Comparison of ENCODE assay signal across 8 cellular contexts in the genomic region with DNA sequence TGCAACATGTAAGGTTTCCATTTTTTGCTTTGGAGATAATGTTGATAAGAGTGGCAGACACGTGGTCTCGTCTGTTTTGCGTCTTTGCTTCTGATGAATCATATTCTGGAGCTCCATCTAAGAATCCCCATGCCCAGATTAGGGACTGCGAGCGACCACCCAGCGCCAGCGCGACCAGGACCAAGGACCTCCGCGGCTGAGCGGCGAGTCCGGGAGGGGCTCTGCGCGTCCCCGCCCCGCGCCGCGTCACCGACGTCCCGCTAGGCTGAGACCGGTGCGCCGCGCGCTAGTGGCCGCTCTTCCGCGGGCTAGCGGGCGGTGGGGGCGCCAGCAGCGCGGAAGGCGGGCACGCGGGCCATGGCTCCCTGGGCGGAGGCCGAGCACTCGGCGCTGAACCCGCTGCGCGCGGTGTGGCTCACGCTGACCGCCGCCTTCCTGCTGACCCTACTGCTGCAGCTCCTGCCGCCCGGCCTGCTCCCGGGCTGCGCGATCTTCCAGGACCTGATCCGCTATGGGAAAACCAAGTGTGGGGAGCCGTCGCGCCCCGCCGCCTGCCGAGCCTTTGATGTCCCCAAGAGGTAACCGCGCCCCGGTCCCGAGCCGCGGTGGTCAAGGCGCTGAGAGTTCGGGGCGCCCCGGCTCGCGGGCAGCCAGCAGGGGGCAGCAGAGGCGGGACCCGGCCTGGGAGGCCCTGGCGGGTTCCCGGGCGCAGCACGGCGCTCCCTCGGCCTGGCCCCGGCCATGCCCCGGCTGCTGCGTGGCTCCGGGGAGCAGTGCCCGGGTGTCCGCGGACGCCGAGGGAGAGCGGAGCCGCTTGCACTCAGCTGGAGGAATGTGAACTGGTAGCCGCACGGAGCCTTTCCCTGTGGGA. TPM values are rescaled to one million over a fixed set of nuclear protein-coding genes. Genes with fewer than 3 reads are reported as not detected.
DNase-seq lines count a peak whose midpoint lies in the region; ATAC-seq and TF ChIP-seq lines count a peak whose summit lies in the region.

A gene (plus strand): TSS at position 263 of the 871 bp plus-strand sequence. CDS start 95 bp downstream, at position 358.

- no peaks in the 10 kb centered on the region for H3K79me2 ChIP-seq in mammary epithelial cell (ENCODE audit: insufficient read depth, low read length)

- DNase-seq in AG04450 (ENCODE audit: low read depth, low spot score) (no peak), NCI-H2171 (lab: John Stamatoyannopoulos, UW) (peak; percentile 51), WERI-Rb-1 (peak; percentile 86), mammary epithelial cell (peak; percentile 73), immature natural killer cell (peak; percentile 81 to 86 (median 81))
- DNase-seq in stimulated activated CD4-positive, alpha-beta T cell treated with anti-CD3 and anti-CD28 coated beads, Interleukin-12 subunit alpha, Interleukin-12 subunit beta, amount 100 ng/mL, for 24 hours (ENCODE audit: low read depth in 2 of 2): peak; percentile 74 to 84

- TF ChIP-seq POLR2A in GM18526 (IDR thresholded peaks at IDR 0.05; ENCODE audit: extremely low read depth, insufficient read length): peak; percentile 67

- POLR2A ChIA-PET in AG04450 (lab: Yijun Ruan, JAX): interaction anchor here (1.3 kb wide), 1 partner anchor 49 kb away, joined by 7 read pairs; a partner anchor contains a TSS

- H3K9me3 Mint-ChIP-seq in immature natural killer cell: no peaks in the 10 kb centered on the region

- TF ChIP-seq CTCF in AG04450 (IDR thresholded peaks at IDR 0.05; ENCODE audit: low read depth, low read length) (peak; percentile 70), WERI-Rb-1 (IDR thresholded peaks at IDR 0.05; ENCODE audit: low read depth, low read length) (peak; percentile 83), mammary epithelial cell (conservative IDR thresholded peaks at IDR 0.05 in 1 of 2, IDR thresholded peaks at IDR 0.05 in 1 of 2; ENCODE audit: extremely low read depth in 1 of 2, insufficient read depth in 1 of 2, low read depth in 1 of 2, low read length in 2 of 2) (peak; percentile 53 to 80)

- no TSS peak for BruUV-seq in mammary epithelial cell (replicated peaks; lab: Mats Ljungman, UMichigan)

- dilution Hi-C loops in mammary epithelial cell (cut with HindIII; ENCODE audit: low sequenced_read_pairs): no loop called here

- peak; percentile 69 for ATAC-seq in HG03060 (IDR thresholded peaks at IDR 0.05; ENCODE audit: low read depth, unreplicated experiment)

- H3K27ac Mint-ChIP-seq in immature natural killer cell: peak within 1 kb of the TSS; percentile 15 to 91 (median 88)

- H3K9ac ChIP-seq in mammary epithelial cell (ENCODE audit: insufficient read depth, low read length): peak within 1 kb of the TSS; percentile 81

- no peaks in the 10 kb centered on the region for H3K36me3 ChIP-seq in WERI-Rb-1
- no peaks in the 10 kb centered on the region for H3K36me3 ChIP-seq in mammary epithelial cell (ENCODE audit: insufficient read depth, low read length)

- H3K27ac ChIP-seq in AG04450 (ENCODE audit: low read depth, low read length): peak within 1 kb of the TSS; percentile 69
- peak within 1 kb of the TSS; percentile 90 for H3K27ac ChIP-seq in WERI-Rb-1
- H3K27ac ChIP-seq in mammary epithelial cell (ENCODE audit: insufficient read depth, low read depth, low read length): peak within 1 kb of the TSS; percentile 59

- H3K36me3 Mint-ChIP-seq in immature natural killer cell: no peaks in the 10 kb centered on the region

- peak within 1 kb of the TSS; percentile 99 for H3K4me2 ChIP-seq in mammary epithelial cell (ENCODE audit: insufficient read depth, low read depth, low read length)

- H3K4me1 Mint-ChIP-seq in immature natural killer cell: peaks cover 12 to 19% of the 10 kb centered on the region in 2 donors

- H3K9me3 ChIP-seq in AG04450 (ENCODE audit: control insufficient read depth, insufficient read depth, low read length) (no peaks in the 10 kb centered on the region), WERI-Rb-1 (ENCODE audit: severe bottlenecking) (no peaks in the 10 kb centered on the region), mammary epithelial cell (replicated peaks; ENCODE audit: insufficient read depth, low read length) (no peaks in the 10 kb centered on the region)

- H2AFZ ChIP-seq in mammary epithelial cell (ENCODE audit: low read depth, low read length): peak within 1 kb of the TSS; percentile 100

- H3K27me3 ChIP-seq in AG04450 (ENCODE audit: control insufficient read depth, insufficient read depth, low read length): no peaks in the 10 kb centered on the region
- H3K27me3 ChIP-seq in WERI-Rb-1 (ENCODE audit: insufficient read depth, low read depth, severe bottlenecking): no peaks in the 10 kb centered on the region
- no peaks in the 10 kb centered on the region for H3K27me3 ChIP-seq in mammary epithelial cell (ENCODE audit: insufficient read depth, low read length)

- CTCF ChIA-PET in AG04450 (lab: Charles Lee): interaction anchor here (0.6 to 3.2 kb wide), 71 partner anchors 8 to 963 kb away, joined by 3 to 53 read pairs (median 4); a partner anchor contains a TSS
- CTCF ChIA-PET in mammary epithelial cell (lab: Charles Lee; ENCODE audit: low non-redundant PET): interaction anchor here (0.6 to 1.5 kb wide), 4 partner anchors 198 to 410 kb away, joined by 3 to 10 read pairs (median 8); no protein-coding TSS in a partner anchor

- in situ Hi-C loops in mammary epithelial cell (cut with MboI; ENCODE audit: low sequenced_read_pairs in 2 of 2): no loop called here

- H4K20me1 ChIP-seq in mammary epithelial cell (ENCODE audit: insufficient read depth, low read length): no peaks in the 10 kb centered on the region

- H3K4me1 ChIP-seq in mammary epithelial cell (ENCODE audit: insufficient read depth, low read length): peaks cover 9% of the 10 kb centered on the region

- peak within 1 kb of the TSS; percentile 86 to 92 (median 87) for H3K4me3 Mint-ChIP-seq in immature natural killer cell

- WGBS in mammary epithelial cell (ENCODE audit: low coverage, missing lambda C conversion rate): 3% methylated on average over 24 of the region's 95 CpGs

- peak within 1 kb of the TSS; percentile 71 for H3K4me3 ChIP-seq in AG04450 (ENCODE audit: low read depth, low read length)
- peak within 1 kb of the TSS; percentile 49 for H3K4me3 ChIP-seq in WERI-Rb-1 (ENCODE audit: low read depth, low read length)
- peak within 1 kb of the TSS; percentile 78 to 97 (median 81) for H3K4me3 ChIP-seq in mammary epithelial cell (replicated peaks in 1 of 3; ENCODE audit: insufficient read depth in 1 of 3, low read depth in 2 of 3, low read length in 3 of 3)

- peaks cover 0 to 5% (median 1%) of the 10 kb centered on the region in 3 donors for H3K27me3 Mint-ChIP-seq in immature natural killer cell (ENCODE audit: low read depth in 3 of 3)

- intact Hi-C loops in mammary epithelial cell (cut with micrococcal nuclease): loop anchor here (1.0 to 5.0 kb wide), 7 partner anchors 12 to 521 kb away; a partner anchor contains a TSS

RNA-seq across cellular contexts. Expression of the gene that starts here (rescaled TPM):
- polyA plus RNA-seq in AG04450 (2011; rRNA removed): 13.2 and 15.8 TPM in 2 replicates
- polyA minus RNA-seq in AG04450 (2011; rRNA and poly(A)+ RNA removed): 7.7 and 9.3 TPM in 2 replicates
- total RNA-seq in mammary epithelial cell: 10 to 100 TPM; 12.1 to 12.5 TPM
- 8.3 TPM for polyA plus RNA-seq in mammary epithelial cell
- 22.0 TPM for polyA minus RNA-seq in mammary epithelial cell
- polyA plus RNA-seq in immature natural killer cell: 10 to 100 TPM in 2 of 3 donors, 1 to 10 TPM in 1; 7.1 to 21.8 (median 17.8) TPM
